In the genomic region with DNA sequence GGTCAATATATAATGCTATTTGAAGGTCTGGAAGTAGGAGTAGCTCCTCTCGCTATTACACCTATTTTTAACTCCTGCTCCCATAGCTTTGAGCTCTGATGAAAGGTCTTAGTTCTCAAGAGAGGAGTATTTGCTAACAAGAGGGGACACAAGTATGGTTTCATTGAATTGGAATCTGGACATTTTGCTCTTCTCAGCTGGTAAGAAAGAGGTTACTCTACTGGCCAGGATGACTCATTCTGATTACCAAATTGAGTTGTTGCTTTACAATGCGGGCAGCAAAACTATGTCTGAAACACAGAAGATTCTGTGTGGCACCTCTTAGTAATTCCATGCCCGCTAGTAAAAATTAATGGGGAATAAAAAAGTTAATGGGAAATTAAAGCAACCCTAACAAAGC, we compare ENCODE assay signal across 11 cellular contexts.
DNase-seq lines count a peak whose midpoint lies in the region; ATAC-seq, FAIRE-seq and TF ChIP-seq lines count a peak whose summit lies in the region.
"Had no signal": no experiment of that assay in that cellular context is flagged by ENCODE, and none has a peak within 500 bp of the region (broad histone marks: within the 10 kb centered on the region; RNA-seq: fewer than 3 reads in every experiment).

No MANE protein-coding gene starts in this region.

- no peak overlapping the region for H3K27ac ChIP-seq in endothelial cell of umbilical vein (ENCODE audit: insufficient read depth, low read depth, low read length)
- no peak overlapping the region for H3K27ac ChIP-seq in Karpas-422 (ENCODE audit: low read length)

- H2AFZ ChIP-seq in endothelial cell of umbilical vein (ENCODE audit: low read depth, low read length): no peak overlapping the region
- H2AFZ ChIP-seq in Karpas-422 (ENCODE audit: low read length): no peak overlapping the region

- TF ChIP-seq CTCF in CD14-positive monocyte (IDR thresholded peaks at IDR 0.05): no peak
- no peak for TF ChIP-seq CTCF in endothelial cell of umbilical vein (IDR thresholded peaks at IDR 0.05; ENCODE audit: extremely low read depth in 1 of 2, insufficient read depth in 1 of 2, low read depth in 1 of 2, low read length in 2 of 2)
- no peak for TF ChIP-seq CTCF in omental fat pad (IDR thresholded peaks at IDR 0.05)
- TF ChIP-seq CTCF in mesothelial cell of epicardium (IDR thresholded peaks at IDR 0.05; ENCODE audit: unreplicated experiment): no peak

- no peak overlapping the region for H3K4me3 ChIP-seq in endothelial cell of umbilical vein (replicated peaks in 1 of 3; ENCODE audit: insufficient read depth in 1 of 3, low read depth in 1 of 3, low read length in 3 of 3)
- H3K4me3 ChIP-seq in Karpas-422 (ENCODE audit: low read length): no peak overlapping the region

- H3K4me1 ChIP-seq in endothelial cell of umbilical vein (ENCODE audit: control insufficient read depth, extremely low read depth, insufficient read depth, low read length): no peaks in the 10 kb centered on the region
- H3K4me1 ChIP-seq in Karpas-422 (ENCODE audit: low read length): no peaks in the 10 kb centered on the region

- DNase-seq in CD14-positive monocyte (ENCODE audit: low spot score) (no peak), NOMO-1 treated with DMSO at 0.1 percent for 48 hours (lab: John Stamatoyannopoulos, UW; ENCODE audit: unreplicated experiment) (peak; percentile 82), endothelial cell of umbilical vein (ENCODE audit: low read depth, low spot score) (no peak), omental fat pad (ENCODE audit: low spot score) (no peak), Karpas-422 (no peak), mesothelial cell of epicardium (ENCODE audit: low spot score in 2 of 2, unreplicated experiment in 2 of 2) (no peak)
- no peak for DNase-seq in activated CD4-positive, alpha-beta T cell treated with anti-CD3 and anti-CD28 coated beads for 4 hours
- DNase-seq: natural killer cell, NCI-H1930 had no signal

- H3K27me3 ChIP-seq in endothelial cell of umbilical vein (ENCODE audit: control insufficient read depth in 2 of 2, insufficient read depth in 2 of 2, low read length in 2 of 2) (no peaks in the 10 kb centered on the region), Karpas-422 (ENCODE audit: low read length) (no peaks in the 10 kb centered on the region)

- H3K4me3 Mint-ChIP-seq in CD14-positive monocyte (peak overlapping the region in 1 of 2 donors; percentile 71), mesothelial cell of epicardium (no peak overlapping the region)
- H3K4me3 Mint-ChIP-seq: natural killer cell had no signal

- H3K27ac Mint-ChIP-seq in CD14-positive monocyte (peak overlapping the region; percentile 32 to 87 (median 72)), mesothelial cell of epicardium (no peak overlapping the region)
- H3K27ac Mint-ChIP-seq: natural killer cell had no signal

- peaks cover 0 to 2% (median 0%) of the 10 kb centered on the region in 7 donors for H3K9me3 Mint-ChIP-seq in CD14-positive monocyte
- H3K9me3 Mint-ChIP-seq in mesothelial cell of epicardium: no peaks in the 10 kb centered on the region
- H3K9me3 Mint-ChIP-seq: natural killer cell had no signal

- FAIRE-seq in endothelial cell of umbilical vein (lab: Jason Lieb, UNC): no peak
- FAIRE-seq: frontal cortex had no signal

- BruUV-seq in endothelial cell of umbilical vein (replicated peaks; lab: Mats Ljungman, UMichigan): no TSS peak

- H3K9me3 ChIP-seq in endothelial cell of umbilical vein (replicated peaks; ENCODE audit: control insufficient read depth, insufficient read depth, low read length): no peaks in the 10 kb centered on the region
- H3K9me3 ChIP-seq in Karpas-422 (ENCODE audit: low read length): no peaks in the 10 kb centered on the region

- H3K27me3 Mint-ChIP-seq in CD14-positive monocyte (ENCODE audit: low read depth in 3 of 3) (peaks cover 1 to 2% (median 2%) of the 10 kb centered on the region in 3 donors), mesothelial cell of epicardium (ENCODE audit: low read depth) (no peaks in the 10 kb centered on the region)

- dilution Hi-C loops in endothelial cell of umbilical vein (cut with MboI; ENCODE audit: extremely low pct_ligation_motif_present, low sequenced_read_pairs): no loop called here

- ATAC-seq in omental fat pad (ENCODE audit: low FRiP score) (peak; percentile 85), HG02588 (IDR thresholded peaks at IDR 0.05; ENCODE audit: unreplicated experiment) (no peak)
- ATAC-seq: natural killer cell had no signal

- H3K9ac ChIP-seq in endothelial cell of umbilical vein (replicated peaks; ENCODE audit: extremely low read depth, insufficient read depth, low read length): no peak overlapping the region
- no peak overlapping the region for H3K9ac ChIP-seq in Karpas-422 (ENCODE audit: low read length)

- H3K79me2 ChIP-seq in endothelial cell of umbilical vein (ENCODE audit: control insufficient read depth, insufficient read depth, low read length) (no peaks in the 10 kb centered on the region), Karpas-422 (ENCODE audit: low read length) (no peaks in the 10 kb centered on the region)

- intact Hi-C loops in CD14-positive monocyte (cut with micrococcal nuclease): no loop called here
- intact Hi-C loops in endothelial cell of umbilical vein (cut with micrococcal nuclease): no loop called here

- CTCF ChIA-PET in endothelial cell of umbilical vein (lab: Charles Lee): interaction anchor here (0.5 kb wide), 1 partner anchor 47 kb away, joined by 3 read pairs; no protein-coding TSS in a partner anchor

- H3K36me3 ChIP-seq in endothelial cell of umbilical vein (ENCODE audit: control insufficient read depth in 2 of 2, extremely low read depth in 1 of 2, insufficient read depth in 2 of 2, low read length in 2 of 2): no peaks in the 10 kb centered on the region
- H3K36me3 ChIP-seq in Karpas-422 (ENCODE audit: insufficient read depth, low read length): no peaks in the 10 kb centered on the region

- no peak for TF ChIP-seq POLR2A in endothelial cell of umbilical vein (IDR thresholded peaks at IDR 0.05; ENCODE audit: low read depth, low read length)

- peaks cover 0 to 2% of the 10 kb centered on the region in 2 donors for H3K36me3 Mint-ChIP-seq in CD14-positive monocyte
- H3K36me3 Mint-ChIP-seq in mesothelial cell of epicardium: no peaks in the 10 kb centered on the region
- H3K36me3 Mint-ChIP-seq: natural killer cell had no signal

- H3K4me1 Mint-ChIP-seq in CD14-positive monocyte (peaks cover 37% of the 10 kb centered on the region), mesothelial cell of epicardium (no peaks in the 10 kb centered on the region)
- H3K4me1 Mint-ChIP-seq: natural killer cell had no signal

- H3K4me2 ChIP-seq in endothelial cell of umbilical vein (ENCODE audit: insufficient read depth, low read length): no peak overlapping the region
- H3K4me2 ChIP-seq in Karpas-422 (ENCODE audit: low read depth, low read length, poor library complexity, severe bottlenecking): no peak overlapping the region

- no peaks in the 10 kb centered on the region for H4K20me1 ChIP-seq in endothelial cell of umbilical vein (replicated peaks; ENCODE audit: control insufficient read depth, extremely low read depth, insufficient read depth, low read length)
- H4K20me1 ChIP-seq in Karpas-422 (ENCODE audit: insufficient read depth, low read depth, low read length): no peaks in the 10 kb centered on the region

- H3K9me1 ChIP-seq in endothelial cell of umbilical vein (replicated peaks; ENCODE audit: control insufficient read depth, extremely low read depth, insufficient read depth, low read length): no peaks in the 10 kb centered on the region

- POLR2A ChIA-PET in endothelial cell of umbilical vein (lab: Charles Lee): interaction anchor here (0.6 kb wide), 1 partner anchor 92 kb away, joined by 3 read pairs; no protein-coding TSS in a partner anchor

- H3K9me2 ChIP-seq in Karpas-422 (replicated peaks; ENCODE audit: insufficient read depth, low read length): no peaks in the 10 kb centered on the region

TF ChIP-seq in endothelial cell of umbilical vein, 7 proteins besides CTCF, POLR2A, EP300 and RAD21:
- peak; percentile 27 for TF ChIP-seq JUN (IDR thresholded peaks at IDR 0.05; ENCODE audit: borderline replicate concordance, insufficient read depth, insufficient read length, low read depth)
- TF ChIP-seq FOS (IDR thresholded peaks at IDR 0.05; ENCODE audit: borderline replicate concordance, insufficient read depth, low read length): peak; percentile 37
- TF ChIP-seq MAX (IDR thresholded peaks at IDR 0.05; ENCODE audit: insufficient read depth, insufficient read length): no peak
